In genomic region chr3:185942907-185943306, GRCh38 we compare ENCODE assay signal across 8 cellular contexts. TPM values are rescaled to one million over a fixed set of nuclear protein-coding genes. Genes with fewer than 3 reads are reported as not detected.
DNase-seq lines count a peak whose midpoint lies in the region; ATAC-seq, FAIRE-seq and TF ChIP-seq lines count a peak whose summit lies in the region.
"Had no signal": no experiment of that assay in that cellular context is flagged by ENCODE, and none has a peak within 500 bp of the region (broad histone marks: within the 10 kb centered on the region; RNA-seq: fewer than 3 reads in every experiment).

No MANE protein-coding gene starts in this region.

- H3K4me2 ChIP-seq in GM23338 = no peak overlapping the region
- H3K4me2 ChIP-seq in PC-3 (ENCODE audit: low read length) = peak overlapping the region; percentile 52
- peak overlapping the region; percentile 44 for H3K4me2 ChIP-seq in keratinocyte (ENCODE audit: control insufficient read depth, extremely low read depth, insufficient read depth, low read depth, low read length)

- DNase-seq in GM23338 (ENCODE audit: low spot score) (no peak), PC-3 (no peak), keratinocyte (ENCODE audit: low read depth, low spot score) (no peak), tibial artery (no peak), DMS 273 treated with DMSO at 0.1 percent for 48 hours (lab: John Stamatoyannopoulos, UW) (no peak), SK-N-DZ (ENCODE audit: low spot score) (no peak)

- FAIRE-seq in keratinocyte (lab: Jason Lieb, UNC) = no peak

- H3K27ac Mint-ChIP-seq in GM23338 = no peak overlapping the region

- H2AFZ ChIP-seq in GM23338 (peak overlapping the region; percentile 34; the same call in 1 of the 2 replicates), PC-3 (ENCODE audit: low read length) (peak overlapping the region; percentile 53), keratinocyte (ENCODE audit: control insufficient read depth, low read length) (no peak overlapping the region)

- peaks cover 10% of the 10 kb centered on the region for H3K27me3 Mint-ChIP-seq in GM23338 (ENCODE audit: insufficient read depth, low read depth, poor library complexity)

- H3K4me1 ChIP-seq in GM23338 (ENCODE audit: insufficient read depth) (peaks cover 3% of the 10 kb centered on the region; the same call in 1 of the 2 replicates), PC-3 (ENCODE audit: insufficient read depth, low read length) (peaks cover 37% of the 10 kb centered on the region), keratinocyte (ENCODE audit: control insufficient read depth, extremely low read depth, insufficient read depth, low read length) (peaks cover 18% of the 10 kb centered on the region), tibial artery (peaks cover 0 to 16% (median 8%) of the 10 kb centered on the region in 4 donors)

- H3K27ac ChIP-seq in GM23338 (ENCODE audit: low read depth) (no peak overlapping the region), PC-3 (ENCODE audit: low read length) (no peak overlapping the region), keratinocyte (ENCODE audit: control insufficient read depth, insufficient read depth, low read length) (no peak overlapping the region), tibial artery (peak overlapping the region; percentile 68 to 75)
- H3K27ac ChIP-seq: SJSA1 had no signal

- no peaks in the 10 kb centered on the region for H3K36me3 ChIP-seq in GM23338 (ENCODE audit: insufficient read depth)
- H3K36me3 ChIP-seq in PC-3 (ENCODE audit: low read depth, low read length) = no peaks in the 10 kb centered on the region
- no peaks in the 10 kb centered on the region for H3K36me3 ChIP-seq in keratinocyte (ENCODE audit: control insufficient read depth in 2 of 2, extremely low read depth in 1 of 2, insufficient read depth in 2 of 2, low read length in 2 of 2)
- no peaks in the 10 kb centered on the region for H3K36me3 ChIP-seq in tibial artery
- H3K36me3 ChIP-seq: SJSA1 had no signal

- H3K9ac ChIP-seq in PC-3 (ENCODE audit: low read length) (no peak overlapping the region), keratinocyte (ENCODE audit: control insufficient read depth, extremely low read depth, insufficient read depth, low read length) (no peak overlapping the region)

- no peak for ATAC-seq in GM23338
- ATAC-seq in PC-3 = no peak
- no peak for ATAC-seq in GM18517 (IDR thresholded peaks at IDR 0.05; ENCODE audit: unreplicated experiment)

- H3K79me2 ChIP-seq in GM23338 (replicated peaks; ENCODE audit: insufficient read depth) (no peaks in the 10 kb centered on the region), PC-3 (ENCODE audit: low read length) (peaks cover 6% of the 10 kb centered on the region), keratinocyte (ENCODE audit: control insufficient read depth, insufficient read depth, low read length) (peaks cover 2% of the 10 kb centered on the region)

- intact Hi-C loops in PC-3 (cut with micrococcal nuclease) (loop anchor here (1.0 kb wide), 1 partner anchor 34 kb away; no protein-coding TSS in a partner anchor), tibial artery (cut with DNase I; ENCODE audit: low total_unique reads) (no loop called here)

- no peak overlapping the region for H3K4me3 Mint-ChIP-seq in GM23338

- H3F3A ChIP-seq in GM23338 (replicated peaks; ENCODE audit: low read depth) (no peaks in the 10 kb centered on the region), PC-3 (ENCODE audit: low read length, unreplicated experiment) (peaks cover 7% of the 10 kb centered on the region)

- H3K4me3 ChIP-seq in GM23338 = no peak overlapping the region
- H3K4me3 ChIP-seq in PC-3 (ENCODE audit: low read length) = no peak overlapping the region
- no peak overlapping the region for H3K4me3 ChIP-seq in keratinocyte (ENCODE audit: control insufficient read depth in 2 of 3, extremely low read depth in 1 of 3, insufficient read depth in 2 of 3, low read depth in 1 of 3, low read length in 3 of 3)
- no peak overlapping the region for H3K4me3 ChIP-seq in tibial artery
- H3K4me3 ChIP-seq: SJSA1 had no signal

- H3K9me2 ChIP-seq in GM23338 (ENCODE audit: insufficient read depth) = no peaks in the 10 kb centered on the region
- H3K9me2 ChIP-seq in PC-3 (replicated peaks; ENCODE audit: low read length) = no peaks in the 10 kb centered on the region

- H3K9me3 Mint-ChIP-seq in GM23338 = peaks cover 9% of the 10 kb centered on the region

- CTCF ChIA-PET in PC-3 (lab: Charles Lee) = interaction anchor here (0.5 to 1.7 kb wide), 15 partner anchors 9 to 345 kb away, joined by 3 to 13 read pairs (median 4); no protein-coding TSS in a partner anchor

- H4K20me1 ChIP-seq in GM23338 (replicated peaks; ENCODE audit: insufficient read depth) (no peaks in the 10 kb centered on the region), PC-3 (ENCODE audit: low read length) (no peaks in the 10 kb centered on the region), keratinocyte (ENCODE audit: control insufficient read depth, extremely low read depth, insufficient read depth, low read length) (no peaks in the 10 kb centered on the region)

- no peaks in the 10 kb centered on the region for H3K9me1 ChIP-seq in keratinocyte (ENCODE audit: control insufficient read depth, extremely low read depth, insufficient read depth, low read length)

- no TSS peak for BruUV-seq in PC-3 (replicated peaks; lab: Mats Ljungman, UMichigan)

- dilution Hi-C loops in keratinocyte (cut with MboI; ENCODE audit: extremely low pct_ligation_motif_present, low sequenced_read_pairs) = no loop called here

- TF ChIP-seq CTCF in GM23338 (conservative IDR thresholded peaks at IDR 0.05; ENCODE audit: low read depth in 2 of 2) (no peak), PC-3 (conservative IDR thresholded peaks at IDR 0.05; ENCODE audit: low read depth, low read length) (no peak), keratinocyte (optimal IDR thresholded peaks at IDR 0.05 in 1 of 3, IDR thresholded peaks at IDR 0.05 in 1 of 3, conservative IDR thresholded peaks at IDR 0.05 in 1 of 3; ENCODE audit: extremely low read depth in 1 of 3, insufficient read depth in 2 of 3, low read length in 3 of 3) (no peak), tibial artery (IDR thresholded peaks at IDR 0.05) (no peak)

- H3K27me3 ChIP-seq in GM23338 (ENCODE audit: insufficient read depth) (no peaks in the 10 kb centered on the region), PC-3 (ENCODE audit: low read length) (no peaks in the 10 kb centered on the region), keratinocyte (ENCODE audit: control insufficient read depth, extremely low read depth, insufficient read depth, low read length) (no peaks in the 10 kb centered on the region), tibial artery (no peaks in the 10 kb centered on the region)
- H3K27me3 ChIP-seq: SJSA1 had no signal

- H3K4me1 Mint-ChIP-seq in GM23338 = peaks cover 7% of the 10 kb centered on the region

- peaks cover 5% of the 10 kb centered on the region for H3K36me3 Mint-ChIP-seq in GM23338 (ENCODE audit: low read depth)

- POLR2A ChIA-PET in PC-3 (lab: Charles Lee; ENCODE audit: unreplicated experiment) = interaction anchor here (0.5 to 0.6 kb wide), 2 partner anchors 180 to 843 kb away, joined by 3 read pairs; no protein-coding TSS in a partner anchor

- H3K9me3 ChIP-seq in PC-3 (ENCODE audit: low read length) (no peaks in the 10 kb centered on the region), keratinocyte (ENCODE audit: control insufficient read depth, low read depth, low read length) (no peaks in the 10 kb centered on the region), tibial artery (no peaks in the 10 kb centered on the region)

RNA-seq across cellular contexts. Expression of gene TRA2B, which starts 5.1 kb away (rescaled TPM):
- total RNA-seq in GM23338 (2014; rRNA removed; shearing (Covaris generic)) = 323 and 602 TPM in 2 replicates
- polyA plus RNA-seq in GM23338 (2016; fragmentation: Nextera tagmentation; extraction: Ambion mirVana) = 360 and 368 TPM in 2 replicates
- 279 and 287 TPM in 2 replicates for total RNA-seq in PC-3 (2014; rRNA removed)
- polyA plus RNA-seq in keratinocyte = 105 to 195 TPM (median 132 TPM) in 3 replicates
- polyA plus RNA-seq in keratinocyte (2011; ENCODE audit: low read depth) = 73.7 TPM
- polyA plus RNA-seq in keratinocyte (2011; cell fraction: cytosol; rRNA removed) = 65.1 and 101 TPM in 2 replicates
- 75.4 and 116 TPM in 2 replicates for polyA plus RNA-seq in keratinocyte (2011; cell fraction: nucleus; rRNA removed)
- 48.2 and 132 TPM in 2 replicates for polyA plus RNA-seq in keratinocyte (2012; ENCODE audit: low replicate concordance)
- polyA minus RNA-seq in keratinocyte = 70.9 to 176 TPM (median 145 TPM) in 3 replicates
- 296 TPM for polyA minus RNA-seq in keratinocyte (2011; cell fraction: cytosol; rRNA and poly(A)+ RNA removed)
- 77.1 and 106 TPM in 2 replicates for polyA minus RNA-seq in keratinocyte (2011; cell fraction: nucleus; rRNA and poly(A)+ RNA removed)
- polyA plus RNA-seq in SK-N-DZ (2014; cell fraction: cytosol; rRNA removed) = 316 and 673 TPM in 2 replicates
- 282 and 334 TPM in 2 replicates for polyA plus RNA-seq in SK-N-DZ (2014; cell fraction: nucleus; rRNA removed)

Comparison
In these comparisons a context has a peak if more than half of its experiments do, and no peak if none do; other contexts are left out.
1. H3K27ac ChIP-seq: peak in tibial artery (2 of 2); none in GM23338 (single experiment), PC-3 (single experiment) and keratinocyte (single experiment).